ENCODE assay signal across 27 cellular contexts in the genomic region with DNA sequence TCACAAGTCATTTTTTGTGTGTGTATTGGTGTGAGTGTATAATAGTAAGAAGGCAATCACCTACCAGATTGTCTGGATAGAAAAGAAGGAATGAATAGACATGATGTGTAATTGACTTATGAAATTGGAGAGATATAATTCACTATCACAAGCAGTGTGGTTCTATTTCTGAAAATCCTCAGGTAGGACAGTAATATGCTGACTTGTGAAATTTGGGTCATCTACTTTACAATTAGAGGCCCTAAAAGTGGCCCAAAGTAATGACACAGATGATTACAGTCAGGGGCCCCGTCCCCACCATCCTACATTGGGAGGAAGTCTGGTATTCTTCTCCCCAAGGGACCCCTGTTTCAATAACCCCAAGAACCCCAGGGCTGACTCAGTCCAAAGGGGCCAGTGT.
"Had no signal": no experiment of that assay in that cellular context is flagged by ENCODE, and none has a peak within 500 bp of the region (broad histone marks: within the 10 kb centered on the region; RNA-seq: fewer than 3 reads in every experiment).

No MANE protein-coding gene starts in this region.

- H3K27ac ChIP-seq: colonic mucosa, coronary artery, dorsolateral prefrontal cortex, epithelial cell of prostate, esophagus squamous epithelium, foreskin keratinocyte, gastrocnemius medialis, gastroesophageal sphincter, heart left ventricle, heart right ventricle, hepatocyte had no signal

- H3K4me1 ChIP-seq: colonic mucosa, esophagus squamous epithelium, foreskin keratinocyte, gastrocnemius medialis, gastroesophageal sphincter, heart left ventricle, heart right ventricle had no signal

- H3K4me3 ChIP-seq: colonic mucosa, coronary artery, dorsolateral prefrontal cortex, esophagus squamous epithelium, gastrocnemius medialis, gastroesophageal sphincter, heart left ventricle, heart right ventricle, hepatocyte had no signal

- DNase-seq: colonic mucosa; cortex of kidney; dermis blood vessel endothelial cell; dorsolateral prefrontal cortex; effector CD4-positive, alpha-beta T cell; effector CD8-positive, alpha-beta T cell; effector memory CD4-positive, alpha-beta T cell; effector memory CD8-positive, alpha-beta T cell; endodermal cell; esophagus squamous epithelium; foreskin fibroblast; foreskin keratinocyte; foreskin melanocyte; gastrocnemius medialis; glutamatergic neuron; head of caudate nucleus; heart left ventricle; heart right ventricle had no signal

- ATAC-seq: effector memory CD8-positive, alpha-beta T cell; esophagus mucosa; foreskin keratinocyte; gastrocnemius medialis; gastroesophageal sphincter; heart left ventricle; heart right ventricle had no signal

- H3K27me3 ChIP-seq: colonic mucosa, dorsolateral prefrontal cortex, esophagus squamous epithelium, foreskin keratinocyte, gastrocnemius medialis, gastroesophageal sphincter, heart left ventricle, heart right ventricle, hepatocyte had no signal

- H2AFZ ChIP-seq: hepatocyte had no signal

- FAIRE-seq: colon, endometrium, endothelial cell of umbilical vein, frontal cortex had no signal

- H3K79me2 ChIP-seq: hepatocyte had no signal

- H3K4me2 ChIP-seq: hepatocyte had no signal

- H3K9me3 ChIP-seq: colonic mucosa, gastrocnemius medialis had no signal

- H3K36me3 ChIP-seq: colonic mucosa, esophagus squamous epithelium, gastrocnemius medialis, gastroesophageal sphincter, heart left ventricle, heart right ventricle had no signal
